Comparison of ENCODE assay signal across 11 cellular contexts in the genomic region with DNA sequence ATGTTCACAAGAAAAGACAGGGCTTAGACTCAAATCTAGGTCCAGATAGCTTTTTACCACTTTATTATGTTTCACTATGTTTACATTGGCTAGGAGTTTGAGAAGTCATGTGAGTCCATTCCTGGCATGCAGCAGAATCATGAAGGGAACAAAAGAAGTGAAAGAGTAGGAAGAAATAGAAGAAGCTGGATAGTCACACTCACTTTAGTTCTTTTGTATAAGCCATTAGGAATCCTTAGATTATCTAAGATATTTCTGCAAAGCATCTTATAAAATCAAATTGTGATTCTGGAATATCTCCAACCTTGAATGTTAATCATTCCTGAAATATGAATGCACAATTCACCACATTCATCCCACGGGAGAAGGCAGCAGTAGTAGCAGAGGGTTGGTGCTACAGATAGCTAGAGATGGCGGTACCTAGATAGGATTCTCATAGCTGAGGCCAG. TPM values are rescaled to one million over a fixed set of nuclear protein-coding genes. Genes with fewer than 3 reads are reported as not detected.
DNase-seq lines count a peak whose midpoint lies in the region; ATAC-seq and TF ChIP-seq lines count a peak whose summit lies in the region.
"Had no signal": no experiment of that assay in that cellular context is flagged by ENCODE, and none has a peak within 500 bp of the region (broad histone marks: within the 10 kb centered on the region; RNA-seq: fewer than 3 reads in every experiment).

No MANE protein-coding gene starts in this region.

- POLR2A ChIA-PET in CD4-positive, alpha-beta T cell (lab: Charles Lee) = interaction anchor here (1.7 to 2.2 kb wide), 2 partner anchors 32 to 68 kb away, joined by 8 to 11 read pairs; partner anchors contain the start of gene MAML2

- no peaks in the 10 kb centered on the region for H3K9me3 ChIP-seq in CD4-positive, alpha-beta T cell (ENCODE audit: control insufficient read depth, low read length)
- H3K9me3 ChIP-seq in MG63 = no peaks in the 10 kb centered on the region
- H3K9me3 ChIP-seq in colonic mucosa = no peaks in the 10 kb centered on the region
- no peaks in the 10 kb centered on the region for H3K9me3 ChIP-seq in heart left ventricle

- CTCF ChIA-PET in CD4-positive, alpha-beta T cell (lab: Charles Lee) = interaction anchor here (0.5 to 1.3 kb wide), 2 partner anchors 32 to 33 kb away, joined by 3 to 4 read pairs (median 4); partner anchors contain the start of gene MAML2

- no peak for DNase-seq in CD4-positive, alpha-beta T cell
- peak; percentile 28 for DNase-seq in MG63
- peak; percentile 48 for DNase-seq in colonic mucosa
- DNase-seq in non-pigmented ciliary epithelial cell (ENCODE audit: low read depth) = peak; percentile 48
- no peak for DNase-seq in heart left ventricle
- DNase-seq in activated CD8-positive, alpha-beta memory T cell treated with anti-CD3 and anti-CD28 coated beads, Interleukin-2, amount 50 U/mL, for 4 hours = no peak
- no peak for DNase-seq in CD14-positive monocyte (ENCODE audit: low spot score)
- DNase-seq: NCI-H146; stimulated activated CD4-positive, alpha-beta T cell treated with anti-CD3 and anti-CD28 coated beads, Interleukin-15, amount 100 ng/mL, for 24 hours; substantia nigra had no signal

- H3K4me1 Mint-ChIP-seq in CD4-positive, alpha-beta T cell (ENCODE audit: low read depth) = peaks cover 96% of the 10 kb centered on the region
- H3K4me1 Mint-ChIP-seq in CD14-positive monocyte = peaks cover 53% of the 10 kb centered on the region

- peaks cover 26% of the 10 kb centered on the region for H3K4me1 ChIP-seq in colonic mucosa
- peaks cover 4 to 94% (median 55%) of the 10 kb centered on the region in 12 donors for H3K4me1 ChIP-seq in heart left ventricle

- no peak for TF ChIP-seq CTCF in CD4-positive, alpha-beta T cell (IDR thresholded peaks at IDR 0.05)
- TF ChIP-seq CTCF in colonic mucosa (IDR thresholded peaks at IDR 0.05) (no peak), heart left ventricle (IDR thresholded peaks at IDR 0.05) (no peak), CD14-positive monocyte (IDR thresholded peaks at IDR 0.05) (no peak)

- intact Hi-C loops in CD4-positive, alpha-beta T cell (cut with DNase I, micrococcal nuclease) = no loop called here
- intact Hi-C loops in colonic mucosa (cut with DNase I) (no loop called here), heart left ventricle (cut with DNase I) (no loop called here), CD14-positive monocyte (cut with micrococcal nuclease) (no loop called here)

- no peaks in the 10 kb centered on the region for H3K36me3 ChIP-seq in MG63
- no peaks in the 10 kb centered on the region for H3K36me3 ChIP-seq in colonic mucosa
- H3K36me3 ChIP-seq in heart left ventricle = no peaks in the 10 kb centered on the region

- H3K27me3 Mint-ChIP-seq in CD4-positive, alpha-beta T cell = no peaks in the 10 kb centered on the region
- no peaks in the 10 kb centered on the region for H3K27me3 Mint-ChIP-seq in CD14-positive monocyte (ENCODE audit: low read depth in 3 of 3)

- no peak for TF ChIP-seq POLR2A in heart left ventricle (IDR thresholded peaks at IDR 0.05)

- H3K27ac ChIP-seq in CD4-positive, alpha-beta T cell (ENCODE audit: low read depth, low read length) = no peak overlapping the region
- H3K27ac ChIP-seq in colonic mucosa (peak overlapping the region; percentile 71), heart left ventricle (peak overlapping the region in 2 of 12 donors; percentile 19 to 27)

- peaks cover 38% of the 10 kb centered on the region for H3K36me3 Mint-ChIP-seq in CD4-positive, alpha-beta T cell (ENCODE audit: low read depth)
- peaks cover 7 to 9% of the 10 kb centered on the region in 2 donors for H3K36me3 Mint-ChIP-seq in CD14-positive monocyte

- H3K4me3 ChIP-seq in MG63 = no peak overlapping the region
- no peak overlapping the region for H3K4me3 ChIP-seq in colonic mucosa
- H3K4me3 ChIP-seq in heart left ventricle = no peak overlapping the region

- 49 to 63% (median 58%) methylated on average over 2 of the region's 2 CpGs for WGBS in heart left ventricle, 4 donors

- no peak overlapping the region for H3K4me3 Mint-ChIP-seq in CD4-positive, alpha-beta T cell
- H3K4me3 Mint-ChIP-seq in CD14-positive monocyte = no peak overlapping the region

- H3K27me3 ChIP-seq in CD4-positive, alpha-beta T cell (ENCODE audit: control insufficient read depth, insufficient read depth, low read length) = no peaks in the 10 kb centered on the region
- H3K27me3 ChIP-seq in MG63 = no peaks in the 10 kb centered on the region
- H3K27me3 ChIP-seq in colonic mucosa = no peaks in the 10 kb centered on the region
- H3K27me3 ChIP-seq in heart left ventricle = no peaks in the 10 kb centered on the region

- no peaks in the 10 kb centered on the region for H3K9me3 Mint-ChIP-seq in CD4-positive, alpha-beta T cell
- no peaks in the 10 kb centered on the region for H3K9me3 Mint-ChIP-seq in CD14-positive monocyte

- no peak overlapping the region for H3K9ac ChIP-seq in colonic mucosa (ENCODE audit: low read depth in 2 of 2, low read length in 2 of 2)

- H3K27ac Mint-ChIP-seq in CD4-positive, alpha-beta T cell = peak overlapping the region; percentile 85
- H3K27ac Mint-ChIP-seq in CD14-positive monocyte = no peak overlapping the region

- ATAC-seq in CD4-positive, alpha-beta T cell (ENCODE audit: poor library complexity) = no peak
- ATAC-seq in heart left ventricle (no peak), GM18870 (IDR thresholded peaks at IDR 0.05; ENCODE audit: unreplicated experiment) (no peak)

RNA-seq across cellular contexts. Expression of gene MAML2, which starts 31.9 kb away (rescaled TPM):
- 10 to 100 TPM; 58.8 to 59.8 TPM for total RNA-seq in CD4-positive, alpha-beta T cell
- total RNA-seq in MG63 (2014; rRNA removed; shearing (Covaris generic); ENCODE audit: low replicate concordance) = 0.82 and 1.7 TPM in 2 replicates
- total RNA-seq in colonic mucosa = 10 to 100 TPM; 10.4 to 11.0 TPM
- 10 to 100 TPM in 3 of 9 donors, 1 to 10 TPM in 6; 2.1 to 10.8 (median 6.1) TPM for total RNA-seq in heart left ventricle
- 1 to 10 TPM; 1.3 to 1.8 TPM for polyA plus RNA-seq in heart left ventricle
- polyA plus RNA-seq in CD14-positive monocyte = 1 to 10 TPM in 1 of 2 donors, under 1 TPM in 1; 0.57 to 1.2 TPM

Comparison
In these comparisons a context has a peak if more than half of its experiments do, and no peak if none do; other contexts are left out.
1. DNase-seq: peak in MG63 (single experiment), colonic mucosa (single experiment) and non-pigmented ciliary epithelial cell (single experiment); none in CD4-positive, alpha-beta T cell (0 of 10), heart left ventricle (0 of 5), activated CD8-positive, alpha-beta memory T cell treated with anti-CD3 and anti-CD28 coated beads, Interleukin-2, amount 50 U/mL, for 4 hours (single experiment) and CD14-positive monocyte (single experiment).
2. RNA of gene MAML2, which starts 31.9 kb away (total RNA-seq): 58.8 to 59.8 TPM in CD4-positive, alpha-beta T cell; 10.4 to 11.0 TPM in colonic mucosa, 2.1 to 10.8 TPM in heart left ventricle and 0.82 to 1.7 TPM in MG63; every median in the first group is over 4 times any median in the second.